In the genomic region with DNA sequence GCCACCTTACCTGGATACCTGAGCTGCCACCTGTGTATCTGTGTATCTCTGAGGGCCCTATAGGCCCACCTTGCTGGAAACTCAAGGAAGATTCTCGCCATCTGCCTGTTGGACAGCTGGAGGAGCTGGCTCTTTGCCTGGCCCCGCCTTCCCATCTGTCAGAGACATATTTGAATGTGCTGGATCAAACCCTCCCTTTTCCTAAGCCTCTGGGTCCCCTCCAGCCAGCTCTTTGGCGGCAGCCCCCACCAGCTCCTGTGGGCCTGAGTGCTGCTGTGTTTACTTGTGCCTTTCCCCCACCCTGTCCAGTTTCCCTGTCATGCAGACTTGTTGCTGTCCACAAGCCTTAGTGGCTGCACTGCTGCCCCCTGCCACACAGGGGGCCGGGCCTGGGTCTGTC, we compare ENCODE assay signal across 9 cellular contexts. TPM values are rescaled to one million over a fixed set of nuclear protein-coding genes. Genes with fewer than 3 reads are reported as not detected.
DNase-seq lines count a peak whose midpoint lies in the region; ATAC-seq and TF ChIP-seq lines count a peak whose summit lies in the region.
"Had no signal": no experiment of that assay in that cellular context is flagged by ENCODE, and none has a peak within 500 bp of the region (broad histone marks: within the 10 kb centered on the region; RNA-seq: fewer than 3 reads in every experiment).

No MANE protein-coding gene starts in this region.

- H3K9me3 ChIP-seq in cardiac muscle cell (ENCODE audit: low read depth) (no peaks in the 10 kb centered on the region), vagina (no peaks in the 10 kb centered on the region), PC-9 (ENCODE audit: insufficient read depth, low read depth) (no peaks in the 10 kb centered on the region)

- no peaks in the 10 kb centered on the region for H3K79me2 ChIP-seq in PC-9 (ENCODE audit: low read depth)

- no peaks in the 10 kb centered on the region for H3K9me3 Mint-ChIP-seq in stimulated activated memory B cell treated with anti-CD40 and anti-IgM and Interleukin-4, amounts not matched to agents 10 μg/mL and 1 μg/mL and 100 μg/mL, for 72 hours
- H3K9me3 Mint-ChIP-seq: activated B cell treated with CpG ODN at 0.5 μM for 24 hours had no signal

- H3K36me3 Mint-ChIP-seq in stimulated activated memory B cell treated with anti-CD40 and anti-IgM and Interleukin-4, amounts not matched to agents 10 μg/mL and 1 μg/mL and 100 μg/mL, for 72 hours, result peaks cover 83% of the 10 kb centered on the region

- H3K27me3 ChIP-seq in cardiac muscle cell, result no peaks in the 10 kb centered on the region
- no peaks in the 10 kb centered on the region for H3K27me3 ChIP-seq in vagina
- no peaks in the 10 kb centered on the region for H3K27me3 ChIP-seq in PC-9 (ENCODE audit: insufficient read depth, low read depth)

- no peak overlapping the region for H3K4me2 ChIP-seq in PC-9

- no peak for ATAC-seq in stimulated activated memory B cell treated with anti-CD40 and anti-IgM and Interleukin-4, amounts not matched to agents 10 μg/mL and 1 μg/mL and 100 μg/mL, for 72 hours
- ATAC-seq in GM18873 (IDR thresholded peaks at IDR 0.05; ENCODE audit: low FRiP score, unreplicated experiment), result no peak
- no peak for ATAC-seq in GM18498 (IDR thresholded peaks at IDR 0.05; ENCODE audit: unreplicated experiment)

- no peak overlapping the region for H3K4me3 Mint-ChIP-seq in stimulated activated memory B cell treated with anti-CD40 and anti-IgM and Interleukin-4, amounts not matched to agents 10 μg/mL and 1 μg/mL and 100 μg/mL, for 72 hours
- H3K4me3 Mint-ChIP-seq: activated B cell treated with CpG ODN at 0.5 μM for 24 hours had no signal

- H3K4me1 ChIP-seq in cardiac muscle cell (ENCODE audit: low read depth), result peaks cover 37% of the 10 kb centered on the region
- peaks cover 46% of the 10 kb centered on the region for H3K4me1 ChIP-seq in vagina
- no peaks in the 10 kb centered on the region for H3K4me1 ChIP-seq in PC-9 (replicated peaks; ENCODE audit: insufficient read depth)

- H3K9me2 ChIP-seq in PC-9 (ENCODE audit: insufficient read depth), result no peaks in the 10 kb centered on the region

- H3K4me3 ChIP-seq in cardiac muscle cell, result no peak overlapping the region
- H3K4me3 ChIP-seq in vagina, result no peak overlapping the region
- H3K4me3 ChIP-seq in PC-9, result no peak overlapping the region

- no peak for TF ChIP-seq CTCF in cardiac muscle cell (IDR thresholded peaks at IDR 0.05; ENCODE audit: low read depth, low read length)
- no peak for TF ChIP-seq CTCF in vagina (IDR thresholded peaks at IDR 0.05)
- no peak for TF ChIP-seq CTCF in PC-9 (conservative IDR thresholded peaks at IDR 0.05)

- no peaks in the 10 kb centered on the region for H4K20me1 ChIP-seq in PC-9 (ENCODE audit: insufficient read depth)

- DNase-seq in NCI-H1092 treated with DMSO at 0.1 percent for 48 hours (lab: John Stamatoyannopoulos, UW) (peak; percentile 93), NCI-H82 (lab: John Stamatoyannopoulos, UW) (peak; percentile 96), cardiac muscle cell (ENCODE audit: low read depth in 1 of 2, low spot score in 1 of 2) (peak; percentile 24 to 61), vagina (ENCODE audit: extremely low spot score in 2 of 2) (no peak), PC-9 (no peak)
- DNase-seq: activated B cell treated with CpG ODN at 0.5 μM for 24 hours had no signal

- intact Hi-C loops in vagina (cut with DNase I), result loop anchor here (5.0 to 10.0 kb wide), 2 partner anchors 46 to 99 kb away; a partner anchor contains a TSS
- intact Hi-C loops in PC-9 (cut with micrococcal nuclease; ENCODE audit: unreplicated experiment), result no loop called here

- H3K36me3 ChIP-seq in cardiac muscle cell (peaks cover 5% of the 10 kb centered on the region), vagina (peaks cover 0 to 42% of the 10 kb centered on the region in 2 donors), PC-9 (ENCODE audit: low read depth) (no peaks in the 10 kb centered on the region)

- CTCF ChIA-PET in PC-9 (lab: Charles Lee), result interaction anchor here (0.7 kb wide), 1 partner anchor 44 kb away, joined by 5 read pairs; no protein-coding TSS in a partner anchor

- H3K4me1 Mint-ChIP-seq in stimulated activated memory B cell treated with anti-CD40 and anti-IgM and Interleukin-4, amounts not matched to agents 10 μg/mL and 1 μg/mL and 100 μg/mL, for 72 hours, result peaks cover 46% of the 10 kb centered on the region

- H3F3A ChIP-seq in PC-9 (ENCODE audit: insufficient read depth, low read depth), result peaks cover 8% of the 10 kb centered on the region; the same call in 1 of the 2 replicates

- peak overlapping the region; percentile 89 for H3K27ac ChIP-seq in cardiac muscle cell
- no peak overlapping the region for H3K27ac ChIP-seq in vagina
- H3K27ac ChIP-seq in PC-9, result no peak overlapping the region

- no peaks in the 10 kb centered on the region for H3K27me3 Mint-ChIP-seq in stimulated activated memory B cell treated with anti-CD40 and anti-IgM and Interleukin-4, amounts not matched to agents 10 μg/mL and 1 μg/mL and 100 μg/mL, for 72 hours
- H3K27me3 Mint-ChIP-seq: activated B cell treated with CpG ODN at 0.5 μM for 24 hours had no signal

- H2AFZ ChIP-seq in PC-9, result no peak overlapping the region

- TF ChIP-seq POLR2A in vagina (IDR thresholded peaks at IDR 0.05), result no peak

- H3K27ac Mint-ChIP-seq in stimulated activated memory B cell treated with anti-CD40 and anti-IgM and Interleukin-4, amounts not matched to agents 10 μg/mL and 1 μg/mL and 100 μg/mL, for 72 hours, result peak overlapping the region; percentile 46
- H3K27ac Mint-ChIP-seq: activated B cell treated with CpG ODN at 0.5 μM for 24 hours had no signal

- BruUV-seq in PC-9 (replicated peaks; lab: Mats Ljungman, UMichigan), result no TSS peak

- POLR2A ChIA-PET in PC-9 (lab: Charles Lee; ENCODE audit: unreplicated experiment), result no interaction called here

RNA-seq across cellular contexts. Expression of a gene that starts 55.9 kb away (rescaled TPM):
- total RNA-seq in cardiac muscle cell, result 434 and 687 TPM in 2 replicates
- 566 and 573 TPM in 2 replicates for polyA plus RNA-seq in cardiac muscle cell
- 386 TPM for total RNA-seq in vagina
- total RNA-seq in PC-9 (2021), result 385 and 395 TPM in 2 replicates

Comparison
In these comparisons a context has a peak if more than half of its experiments do, and no peak if none do; other contexts are left out.
1. DNase-seq: peak in NCI-H1092 treated with DMSO at 0.1 percent for 48 hours (single experiment), NCI-H82 (single experiment) and cardiac muscle cell (2 of 2); none in vagina (0 of 2) and PC-9 (0 of 2).